8 cellular contexts compared by ENCODE assay signal in the genomic region with DNA sequence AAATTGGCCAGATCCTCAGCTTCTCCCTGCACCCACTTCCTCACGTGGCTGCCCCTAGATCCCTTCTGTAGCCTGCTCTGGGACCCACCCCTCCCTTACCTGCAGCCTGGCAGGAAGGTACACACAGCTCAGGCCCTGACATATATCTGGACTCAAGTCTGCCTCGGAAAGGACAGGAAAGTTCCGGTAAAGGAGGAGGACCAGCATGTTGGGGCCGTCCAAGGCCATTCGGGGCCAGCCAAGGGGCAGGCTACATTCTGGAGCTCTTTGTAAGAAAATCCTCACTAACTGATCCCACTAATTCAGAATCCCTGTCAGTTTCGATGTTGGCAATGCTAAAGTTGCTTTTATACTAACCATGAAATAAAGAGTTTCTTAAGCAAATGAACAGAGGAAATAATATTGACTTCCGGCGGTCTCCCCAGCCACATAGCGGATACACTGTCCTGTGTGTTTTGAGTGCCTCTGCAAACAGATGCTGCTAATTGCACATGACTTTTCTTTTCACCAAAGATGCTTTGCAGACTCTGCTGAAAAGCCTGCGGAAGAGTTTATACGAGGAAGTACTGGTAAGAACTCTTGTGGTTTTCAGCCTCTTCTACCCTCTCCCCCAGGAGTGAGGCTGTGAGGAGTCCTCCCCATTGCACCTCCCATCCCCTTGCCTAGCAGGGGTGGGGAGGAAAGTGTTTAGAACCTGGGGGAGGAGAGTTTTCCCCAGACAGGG. TPM values are rescaled to one million over a fixed set of nuclear protein-coding genes. Genes with fewer than 3 reads are reported as not detected.
DNase-seq lines count a peak whose midpoint lies in the region; ATAC-seq and TF ChIP-seq lines count a peak whose summit lies in the region.

No MANE protein-coding gene starts in this region.

- H3K9me3 ChIP-seq in left ventricle myocardium inferior (replicated peaks): no peaks in the 10 kb centered on the region

- peaks cover 67% of the 10 kb centered on the region for H3K4me1 ChIP-seq in left ventricle myocardium inferior

- ATAC-seq in HG03342 (IDR thresholded peaks at IDR 0.05; ENCODE audit: unreplicated experiment): no peak

- TF ChIP-seq CTCF in left ventricle myocardium inferior (IDR thresholded peaks at IDR 0.05; ENCODE audit: borderline replicate concordance) (no peak), GM10266 (IDR thresholded peaks at IDR 0.05; ENCODE audit: control insufficient read depth, insufficient read depth, low read depth, missing control alignments) (no peak)

- DNase-seq in NCI-H748 (lab: John Stamatoyannopoulos, UW; ENCODE audit: unreplicated experiment) (peak; percentile 6), NCI-H748 treated with DMSO at 0.1 percent for 48 hours (lab: John Stamatoyannopoulos, UW) (no peak), left ventricle myocardium inferior (peak; percentile 29), kidney tubule cell (ENCODE audit: low spot score) (no peak), GM10266 (ENCODE audit: extremely low spot score) (no peak)
- DNase-seq in activated CD4-positive, alpha-beta T cell treated with anti-CD3 and anti-CD28 coated beads, Interleukin-2, amount 50 U/mL, for 48 hours: peak; percentile 18 to 25
- DNase-seq in stimulated activated CD8-positive, alpha-beta memory T cell treated with anti-CD3 and anti-CD28 coated beads, Interleukin-7, amount 100 ng/mL, for 4 hours (ENCODE audit: low read depth in 2 of 2): peak; percentile 2 to 24

- intact Hi-C loops in left ventricle myocardium inferior (cut with micrococcal nuclease): no loop called here

- H3K27ac ChIP-seq in left ventricle myocardium inferior (replicated peaks): peak overlapping the region; percentile 82

- H3K4me3 ChIP-seq in left ventricle myocardium inferior: peak overlapping the region; percentile 25

- H3K36me3 ChIP-seq in left ventricle myocardium inferior: no peaks in the 10 kb centered on the region

- H3K27me3 ChIP-seq in left ventricle myocardium inferior (ENCODE audit: low read depth): peaks cover 45% of the 10 kb centered on the region

RNA-seq across cellular contexts. Expression of a gene that starts 54.8 kb away (rescaled TPM):
- total RNA-seq in left ventricle myocardium inferior: 12.2 TPM

Comparison
In these comparisons a context has a peak if more than half of its experiments do, and no peak if none do; other contexts are left out.
1. DNase-seq: peak in NCI-H748 (single experiment), activated CD4-positive, alpha-beta T cell treated with anti-CD3 and anti-CD28 coated beads, Interleukin-2, amount 50 U/mL, for 48 hours (2 of 2), left ventricle myocardium inferior (single experiment) and stimulated activated CD8-positive, alpha-beta memory T cell treated with anti-CD3 and anti-CD28 coated beads, Interleukin-7, amount 100 ng/mL, for 4 hours (2 of 2); none in NCI-H748 treated with DMSO at 0.1 percent for 48 hours (single experiment), kidney tubule cell (single experiment) and GM10266 (single experiment).